Comparison of ENCODE assay signal across 8 cellular contexts in genomic region chr16:5056347-5056746, GRCh38. TPM values are rescaled to one million over a fixed set of nuclear protein-coding genes. Genes with fewer than 3 reads are reported as not detected.
DNase-seq lines count a peak whose midpoint lies in the region; ATAC-seq and TF ChIP-seq lines count a peak whose summit lies in the region.

No MANE protein-coding gene starts in this region.

- TF ChIP-seq CTCF in WTC11 (IDR thresholded peaks at IDR 0.05) (peak; percentile 66), omental fat pad (IDR thresholded peaks at IDR 0.05) (no peak)

- peaks cover 2% of the 10 kb centered on the region; the same call in 1 of the 2 replicates for H3K27me3 Mint-ChIP-seq in WTC11 (ENCODE audit: low read depth)

- H3K4me1 Mint-ChIP-seq in WTC11: peaks cover 20% of the 10 kb centered on the region

- no peak for TF ChIP-seq POLR2A in erythroblast (IDR thresholded peaks at IDR 0.05; ENCODE audit: low read length)

- CTCF ChIA-PET in WTC11 (lab: Charles Lee): interaction anchor here (0.7 to 5.1 kb wide), 22 partner anchors 9 to 637 kb away, joined by 3 to 29 read pairs (median 4); partner anchors contain the start of genes ALG1, C16orf89 and NAGPA

- H3K36me3 Mint-ChIP-seq in WTC11: no peaks in the 10 kb centered on the region

- POLR2A ChIA-PET in WTC11 (lab: Charles Lee): interaction anchor here (0.6 to 1.4 kb wide), 2 partner anchors 20 to 28 kb away, joined by 3 read pairs; no protein-coding TSS in a partner anchor

- DNase-seq in EL: peak; percentile 32
- peak; percentile 80 for DNase-seq in WTC11 (ENCODE audit: low spot score)
- DNase-seq in erythroblast (lab: John Stamatoyannopoulos, UW): peak; percentile 86 to 89
- peak; percentile 32 to 37 for DNase-seq in stimulated activated CD4-positive, alpha-beta T cell treated with anti-CD3 and anti-CD28 coated beads, Interleukin-4, amount 100 ng/mL, for 4 hours
- no peak for DNase-seq in omental fat pad (ENCODE audit: low spot score)

- no peak overlapping the region for H3K27ac Mint-ChIP-seq in WTC11

- no peaks in the 10 kb centered on the region for H3K9me3 Mint-ChIP-seq in WTC11

- ATAC-seq in HG02852 (IDR thresholded peaks at IDR 0.05; ENCODE audit: unreplicated experiment): peak; percentile 65
- peak; percentile 76 for ATAC-seq in WTC11
- no peak for ATAC-seq in GM19463 (IDR thresholded peaks at IDR 0.05; ENCODE audit: unreplicated experiment)
- ATAC-seq in omental fat pad (ENCODE audit: low FRiP score): no peak
- no peak for ATAC-seq in HG03175 (IDR thresholded peaks at IDR 0.05; ENCODE audit: unreplicated experiment)

- H3K4me3 Mint-ChIP-seq in WTC11: no peak overlapping the region

TF ChIP-seq in WTC11, 78 proteins besides CTCF, POLR2A, EP300 and RAD21:
- TF ChIP-seq GABPB1 (CRISPR knock-in tag; IDR thresholded peaks at IDR 0.05) (no peak), SP1 (CRISPR knock-in tag; conservative IDR thresholded peaks at IDR 0.05) (no peak), ATF6 (CRISPR knock-in tag; IDR thresholded peaks at IDR 0.05) (no peak), ZBTB43 (CRISPR knock-in tag; IDR thresholded peaks at IDR 0.05) (no peak), JAZF1 (CRISPR knock-in tag; IDR thresholded peaks at IDR 0.05) (no peak), E2F1 (CRISPR knock-in tag; IDR thresholded peaks at IDR 0.05) (no peak)
- TF ChIP-seq, protein P1, sequence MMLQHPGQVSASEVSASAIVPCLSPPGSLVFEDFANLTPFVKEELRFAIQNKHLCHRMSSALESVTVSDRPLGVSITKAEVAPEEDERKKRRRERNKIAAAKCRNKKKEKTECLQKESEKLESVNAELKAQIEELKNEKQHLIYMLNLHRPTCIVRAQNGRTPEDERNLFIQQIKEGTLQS (CRISPR knock-in tag; conservative IDR thresholded peaks at IDR 0.05): no peak
- TF ChIP-seq, protein P2, sequence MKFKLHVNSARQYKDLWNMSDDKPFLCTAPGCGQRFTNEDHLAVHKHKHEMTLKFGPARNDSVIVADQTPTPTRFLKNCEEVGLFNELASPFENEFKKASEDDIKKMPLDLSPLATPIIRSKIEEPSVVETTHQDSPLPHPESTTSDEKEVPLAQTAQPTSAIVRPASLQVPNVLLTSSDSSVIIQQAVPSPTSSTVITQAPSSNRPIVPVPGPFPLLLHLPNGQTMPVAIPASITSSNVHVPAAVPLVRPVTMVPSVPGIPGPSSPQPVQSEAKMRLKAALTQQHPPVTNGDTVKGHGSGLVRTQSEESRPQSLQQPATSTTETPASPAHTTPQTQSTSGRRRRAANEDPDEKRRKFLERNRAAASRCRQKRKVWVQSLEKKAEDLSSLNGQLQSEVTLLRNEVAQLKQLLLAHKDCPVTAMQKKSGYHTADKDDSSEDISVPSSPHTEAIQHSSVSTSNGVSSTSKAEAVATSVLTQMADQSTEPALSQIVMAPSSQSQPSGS (CRISPR knock-in tag; IDR thresholded peaks at IDR 0.05; ENCODE audit: borderline replicate concordance, low read depth): no peak

RNA-seq across cellular contexts. Expression of gene C16orf89, which starts 9.4 kb away (rescaled TPM):
- total RNA-seq in WTC11 (2021): 1.4 to 1.8 TPM (median 1.8 TPM) in 3 replicates
- 10 to 100 TPM in 1 of 4 donors, 1 to 10 TPM in 3; 3.8 to 16.6 (median 7.1) TPM for total RNA-seq in omental fat pad

RNA-seq across cellular contexts. Expression of gene ALG1, which starts 15.3 kb away (rescaled TPM):
- total RNA-seq in WTC11 (2021) (25.7 to 31.4 TPM (median 26.2 TPM) in 3 replicates), omental fat pad (10 to 100 TPM; 16.9 to 19.5 (median 18.0) TPM)

RNA-seq across cellular contexts. Expression of gene NAGPA, which starts 22.6 kb away (rescaled TPM):
- total RNA-seq in WTC11 (2021) (9.3 to 12.5 TPM (median 10.7 TPM) in 3 replicates), omental fat pad (10 to 100 TPM; 14.9 to 29.7 (median 21.9) TPM)

RNA-seq across cellular contexts. Expression of gene EEF2KMT, which starts 41.2 kb away (rescaled TPM):
- total RNA-seq in WTC11 (2021) (15.4 to 19.9 TPM (median 19.6 TPM) in 3 replicates), omental fat pad (10 to 100 TPM in 2 of 4 donors, 1 to 10 TPM in 2; 6.3 to 12.2 (median 8.6) TPM)

Comparison
In these comparisons a context has a peak if more than half of its experiments do, and no peak if none do; other contexts are left out.
1. ATAC-seq: peak in HG02852 (single experiment) and WTC11 (single experiment); none in GM19463 (single experiment), omental fat pad (single experiment) and HG03175 (single experiment).